1 cellular context compared by ENCODE assay signal in the genomic region with DNA sequence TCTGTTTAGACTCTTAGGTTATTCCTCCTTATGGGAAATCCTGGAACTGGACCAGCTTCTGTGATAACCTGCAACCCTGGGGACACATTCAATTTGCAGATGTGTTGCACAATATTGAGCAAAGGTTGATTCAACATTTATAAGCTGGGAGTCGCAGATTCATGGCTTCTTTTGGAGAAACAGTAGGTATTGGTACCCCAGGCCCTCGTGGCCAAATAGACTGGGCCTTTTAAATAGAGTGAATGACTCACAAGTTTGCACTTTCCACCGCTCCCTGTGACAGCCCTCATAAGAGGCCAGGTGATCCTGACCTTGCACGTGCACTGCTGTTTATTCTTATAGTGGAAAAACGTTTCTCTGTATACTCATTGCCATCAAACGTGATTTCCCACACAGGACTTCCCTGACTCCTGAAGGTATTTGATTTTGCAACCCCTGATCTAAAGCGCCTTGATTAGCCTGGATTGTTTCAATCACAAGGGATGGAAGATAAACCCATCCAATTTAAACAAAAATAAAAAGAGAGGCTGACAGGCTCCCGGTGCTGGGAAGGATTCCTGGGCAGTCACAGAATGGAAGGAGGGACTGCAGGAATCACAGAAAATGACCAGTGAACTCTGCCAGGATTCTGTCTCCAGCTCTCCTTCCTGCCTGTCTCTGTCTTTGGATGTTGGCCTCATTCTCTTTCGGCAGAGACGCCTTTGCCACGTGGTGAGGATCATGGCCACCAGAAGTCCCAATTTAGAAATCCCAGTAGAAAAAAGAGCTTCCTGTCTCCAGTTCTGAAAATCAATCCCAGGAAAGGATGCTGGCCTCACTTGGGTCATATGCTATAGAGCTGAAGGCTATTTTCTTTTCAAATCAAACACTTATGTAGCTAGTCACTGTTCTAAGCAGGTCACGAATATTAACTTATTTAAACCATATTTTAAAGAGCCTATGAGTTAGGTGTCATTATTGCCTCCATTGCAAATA.
TF ChIP-seq lines count a peak whose summit lies in the region.

No MANE protein-coding gene starts in this region.

TF ChIP-seq in K562, 482 proteins besides CTCF, POLR2A, EP300 and RAD21 (continued from another document):
- TF ChIP-seq, protein P1, sequence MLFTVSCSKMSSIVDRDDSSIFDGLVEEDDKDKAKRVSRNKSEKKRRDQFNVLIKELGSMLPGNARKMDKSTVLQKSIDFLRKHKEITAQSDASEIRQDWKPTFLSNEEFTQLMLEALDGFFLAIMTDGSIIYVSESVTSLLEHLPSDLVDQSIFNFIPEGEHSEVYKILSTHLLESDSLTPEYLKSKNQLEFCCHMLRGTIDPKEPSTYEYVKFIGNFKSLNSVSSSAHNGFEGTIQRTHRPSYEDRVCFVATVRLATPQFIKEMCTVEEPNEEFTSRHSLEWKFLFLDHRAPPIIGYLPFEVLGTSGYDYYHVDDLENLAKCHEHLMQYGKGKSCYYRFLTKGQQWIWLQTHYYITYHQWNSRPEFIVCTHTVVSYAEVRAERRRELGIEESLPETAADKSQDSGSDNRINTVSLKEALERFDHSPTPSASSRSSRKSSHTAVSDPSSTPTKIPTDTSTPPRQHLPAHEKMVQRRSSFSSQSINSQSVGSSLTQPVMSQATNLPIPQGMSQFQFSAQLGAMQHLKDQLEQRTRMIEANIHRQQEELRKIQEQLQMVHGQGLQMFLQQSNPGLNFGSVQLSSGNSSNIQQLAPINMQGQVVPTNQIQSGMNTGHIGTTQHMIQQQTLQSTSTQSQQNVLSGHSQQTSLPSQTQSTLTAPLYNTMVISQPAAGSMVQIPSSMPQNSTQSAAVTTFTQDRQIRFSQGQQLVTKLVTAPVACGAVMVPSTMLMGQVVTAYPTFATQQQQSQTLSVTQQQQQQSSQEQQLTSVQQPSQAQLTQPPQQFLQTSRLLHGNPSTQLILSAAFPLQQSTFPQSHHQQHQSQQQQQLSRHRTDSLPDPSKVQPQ (CRISPR knock-in tag; IDR thresholded peaks at IDR 0.05; ENCODE audit: borderline replicate concordance), result no peak
